12 cellular contexts compared by ENCODE assay signal in genomic region chr20:54037525-54037924, GRCh38. TPM values are rescaled to one million over a fixed set of nuclear protein-coding genes. Genes with fewer than 3 reads are reported as not detected.
"Had no signal": no experiment of that assay in that cellular context is flagged by ENCODE, and none has a peak within 500 bp of the region (broad histone marks: within the 10 kb centered on the region; RNA-seq: fewer than 3 reads in every experiment).

No MANE protein-coding gene starts in this region.

- FAIRE-seq: H1, H54 had no signal

- H3K27ac ChIP-seq: GM23248 had no signal

- H3K9me3 Mint-ChIP-seq: GM23338, H9, HFFc6 had no signal

- H2AFZ ChIP-seq: GM23248 had no signal

- H3K9ac ChIP-seq: GM23248 had no signal

- H3K4me1 Mint-ChIP-seq: GM23338, H9 had no signal

- H3K4me2 ChIP-seq: GM23338 had no signal

- ATAC-seq: GM23338, HCT116 had no signal

- H3K9me3 ChIP-seq: HAP-1 had no signal

- DNase-seq: GM23248, GOT3, H7, H9, HCEC 1CT, HFFc6 had no signal

- H3K4me3 ChIP-seq: GM23248, GM23338, HAP-1 had no signal

- H3K27ac Mint-ChIP-seq: GM23338, H9, HFFc6 had no signal

- H3K4me1 ChIP-seq: HAP-1 had no signal

- H3K4me3 Mint-ChIP-seq: GM23338, H9, HFFc6 had no signal

- H3K36me3 ChIP-seq: HAP-1 had no signal

RNA-seq across cellular contexts. Expression of gene BCAS1, which starts 32.9 kb away (rescaled TPM):
- total RNA-seq: GM23248, H4 had no signal
